In genomic region chr2:226452768-226453167, GRCh38 we compare ENCODE assay signal across 8 cellular contexts.
"Had no signal": no experiment of that assay in that cellular context is flagged by ENCODE, and none has a peak within 500 bp of the region (broad histone marks: within the 10 kb centered on the region; RNA-seq: fewer than 3 reads in every experiment).

No MANE protein-coding gene starts in this region.

- H3K36me3 ChIP-seq: HAP-1 had no signal

- H3K4me3 ChIP-seq: GM23248, HAP-1 had no signal

- DNase-seq: GM23248, GOT3, H7, HFFc6, KBM-7 had no signal

- H3K4me2 ChIP-seq: KMS-11 had no signal

- H3K4me1 ChIP-seq: HAP-1 had no signal

- H3K27ac ChIP-seq: GM23248, HL-60, KMS-11 had no signal

- H2AFZ ChIP-seq: GM23248 had no signal

- H3K9ac ChIP-seq: GM23248, KMS-11 had no signal
